ENCODE assay signal across 8 cellular contexts in genomic region chr21:31136891-31137290, GRCh38.
A peak's percentile ranks its signal among the peaks of the same experiment; 100 is the strongest.
DNase-seq lines count a peak whose midpoint lies in the region; ATAC-seq and TF ChIP-seq lines count a peak whose summit lies in the region.

No MANE protein-coding gene starts in this region.

- intact Hi-C loops in dendritic cell treated with granulocyte-macrophage colony-stimulating factor and Interleukin-4, amounts not matched to agents 40 ng/mL and 50 ng/mL, for 4 days (cut with micrococcal nuclease), result loop anchor here (5.0 kb wide), 1 partner anchor 35 kb away; no protein-coding TSS in a partner anchor
- intact Hi-C loops in ovary (cut with DNase I), result no loop called here

- no peaks in the 10 kb centered on the region for H3K9me3 Mint-ChIP-seq in CD4-positive, CD25-positive, alpha-beta regulatory T cell
- H3K9me3 Mint-ChIP-seq in dendritic cell treated with granulocyte-macrophage colony-stimulating factor and Interleukin-4, amounts not matched to agents 40 ng/mL and 50 ng/mL, for 4 days, result no peaks in the 10 kb centered on the region

- H3K27ac Mint-ChIP-seq in CD4-positive, CD25-positive, alpha-beta regulatory T cell, result peak overlapping the region in 2 of 3 donors; percentile 69 to 86
- peak overlapping the region; percentile 68 for H3K27ac Mint-ChIP-seq in dendritic cell treated with granulocyte-macrophage colony-stimulating factor and Interleukin-4, amounts not matched to agents 40 ng/mL and 50 ng/mL, for 4 days

- H3K27me3 ChIP-seq in CD4-positive, CD25-positive, alpha-beta regulatory T cell (ENCODE audit: control insufficient read depth, insufficient read depth, low read length), result no peaks in the 10 kb centered on the region
- H3K27me3 ChIP-seq in ovary, result no peaks in the 10 kb centered on the region

- no peaks in the 10 kb centered on the region for H3K9me3 ChIP-seq in CD4-positive, CD25-positive, alpha-beta regulatory T cell (ENCODE audit: control insufficient read depth in 2 of 2, low read length in 2 of 2)
- no peaks in the 10 kb centered on the region for H3K9me3 ChIP-seq in ovary

- TF ChIP-seq POLR2A in erythroblast (IDR thresholded peaks at IDR 0.05; ENCODE audit: low read length), result no peak
- no peak for TF ChIP-seq POLR2A in ovary (IDR thresholded peaks at IDR 0.05)

- no peak overlapping the region for H3K27ac ChIP-seq in CD4-positive, CD25-positive, alpha-beta regulatory T cell (ENCODE audit: insufficient read depth, low read length, poor library complexity, severe bottlenecking)
- H3K27ac ChIP-seq in ovary, result no peak overlapping the region

- H3K4me1 ChIP-seq in CD4-positive, CD25-positive, alpha-beta regulatory T cell (ENCODE audit: control insufficient read depth, insufficient read depth, low read length, poor library complexity, severe bottlenecking), result peaks cover 24% of the 10 kb centered on the region
- no peaks in the 10 kb centered on the region for H3K4me1 ChIP-seq in ovary (ENCODE audit: insufficient read depth)

- no peak overlapping the region for H3K4me3 Mint-ChIP-seq in CD4-positive, CD25-positive, alpha-beta regulatory T cell
- no peak overlapping the region for H3K4me3 Mint-ChIP-seq in dendritic cell treated with granulocyte-macrophage colony-stimulating factor and Interleukin-4, amounts not matched to agents 40 ng/mL and 50 ng/mL, for 4 days

- TF ChIP-seq CTCF in LNCAP (IDR thresholded peaks at IDR 0.05) (peak; percentile 30; the same call in 1 of the 2 replicates), ovary (IDR thresholded peaks at IDR 0.05) (no peak)

- H3K27me3 Mint-ChIP-seq in CD4-positive, CD25-positive, alpha-beta regulatory T cell, result no peaks in the 10 kb centered on the region
- no peaks in the 10 kb centered on the region for H3K27me3 Mint-ChIP-seq in dendritic cell treated with granulocyte-macrophage colony-stimulating factor and Interleukin-4, amounts not matched to agents 40 ng/mL and 50 ng/mL, for 4 days

- H3K4me3 ChIP-seq in CD4-positive, CD25-positive, alpha-beta regulatory T cell (ENCODE audit: low read depth, low read length), result no peak overlapping the region
- H3K4me3 ChIP-seq in ovary, result no peak overlapping the region

- peaks cover 62% of the 10 kb centered on the region for H3K36me3 Mint-ChIP-seq in CD4-positive, CD25-positive, alpha-beta regulatory T cell
- H3K36me3 Mint-ChIP-seq in dendritic cell treated with granulocyte-macrophage colony-stimulating factor and Interleukin-4, amounts not matched to agents 40 ng/mL and 50 ng/mL, for 4 days (ENCODE audit: low read depth), result peaks cover 92% of the 10 kb centered on the region

- ATAC-seq in CD4-positive, CD25-positive, alpha-beta regulatory T cell (ENCODE audit: low read depth in 2 of 2), result no peak
- ATAC-seq in GM19468 (IDR thresholded peaks at IDR 0.05; ENCODE audit: extremely low read depth, unreplicated experiment), result peak; percentile 71

- TF ChIP-seq EP300 in ovary (IDR thresholded peaks at IDR 0.05), result no peak

- peaks cover 73% of the 10 kb centered on the region for H3K36me3 ChIP-seq in CD4-positive, CD25-positive, alpha-beta regulatory T cell (ENCODE audit: control insufficient read depth, insufficient read depth, low read length)
- no peaks in the 10 kb centered on the region for H3K36me3 ChIP-seq in ovary

- H3K4me1 Mint-ChIP-seq in CD4-positive, CD25-positive, alpha-beta regulatory T cell, result peaks cover 31 to 80% (median 49%) of the 10 kb centered on the region in 4 donors
- H3K4me1 Mint-ChIP-seq in dendritic cell treated with granulocyte-macrophage colony-stimulating factor and Interleukin-4, amounts not matched to agents 40 ng/mL and 50 ng/mL, for 4 days (ENCODE audit: low read depth), result peaks cover 56% of the 10 kb centered on the region

- WGBS in ovary, 3 donors, result 80 to 88% (median 82%) methylated on average over 12 of the region's 12 CpGs

- no peak for DNase-seq in CD4-positive, CD25-positive, alpha-beta regulatory T cell
- no peak for DNase-seq in activated T-cell treated with anti-CD3 and anti-CD28 coated beads, Interleukin-2, amount 50 U/mL, for 1 hour
- DNase-seq in erythroblast (lab: John Stamatoyannopoulos, UW) (no peak), ovary (no peak)
- DNase-seq in stimulated activated CD4-positive, alpha-beta T cell treated with anti-CD3 and anti-CD28 coated beads, Interleukin-4, amount 100 ng/mL, for 4 hours, result no peak
